ENCODE assay signal across 9 cellular contexts in the genomic region with DNA sequence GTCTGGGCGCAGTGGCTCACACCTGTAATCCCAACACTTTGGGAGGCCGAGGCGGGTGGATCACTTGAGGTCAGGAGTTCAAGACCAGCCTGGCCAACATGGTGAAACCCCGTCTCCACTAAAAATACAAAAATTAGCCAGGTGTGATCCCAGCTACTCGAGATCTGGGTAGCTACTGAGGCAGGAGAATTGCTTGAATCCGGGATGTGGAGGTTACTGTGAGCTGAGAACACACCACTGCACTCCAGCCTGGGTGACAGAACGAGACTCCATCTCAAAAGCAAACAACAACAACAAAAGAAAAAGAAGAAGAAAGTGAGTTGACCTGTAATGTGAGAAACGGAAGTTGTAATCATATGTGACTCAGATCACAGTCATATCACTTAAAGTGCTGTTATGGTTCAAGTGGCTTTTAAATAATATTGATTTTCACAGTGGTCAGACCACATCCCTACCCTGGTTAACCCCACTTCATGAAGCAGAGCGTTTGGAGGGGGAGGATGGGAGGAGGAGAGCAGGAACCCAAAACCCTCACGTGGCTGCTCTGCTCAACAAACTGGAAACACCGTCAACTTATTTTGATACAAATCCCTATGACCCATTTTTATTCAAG. TPM values are rescaled to one million over a fixed set of nuclear protein-coding genes. Genes with fewer than 3 reads are reported as not detected.
DNase-seq lines count a peak whose midpoint lies in the region; ATAC-seq and TF ChIP-seq lines count a peak whose summit lies in the region.
"Not testable (repeated sequence)": the region's sequence is repeated elsewhere in the genome, so short reads cannot be mapped to it uniquely, and the experiment has no call there.
"Had no signal": no experiment of that assay in that cellular context is flagged by ENCODE, and none has a peak within 500 bp of the region (broad histone marks: within the 10 kb centered on the region; RNA-seq: fewer than 3 reads in every experiment).

No MANE protein-coding gene starts in this region.

- not testable (repeated sequence) for H3K4me3 ChIP-seq in PC-3 (ENCODE audit: low read length); astrocyte of the spinal cord (ENCODE audit: low read depth, low read length); naive thymus-derived CD4-positive, alpha-beta T cell (ENCODE audit: low read length)

- intact Hi-C loops in PC-3 (cut with micrococcal nuclease): not testable (repeated sequence)
- intact Hi-C loops in naive thymus-derived CD4-positive, alpha-beta T cell (cut with micrococcal nuclease): loop anchor here in 1 of 2 donors (10.0 kb wide), 1 partner anchor 378 kb away; a partner anchor contains a TSS

- H3K9me2 ChIP-seq in PC-3 (replicated peaks; ENCODE audit: low read length): not testable (repeated sequence)

- CTCF ChIA-PET in PC-3 (lab: Charles Lee); naive thymus-derived CD4-positive, alpha-beta T cell (lab: Charles Lee): not testable (repeated sequence)

- H3K36me3 Mint-ChIP-seq in naive thymus-derived CD4-positive, alpha-beta T cell; stimulated activated effector memory CD8-positive, alpha-beta T cell treated with anti-CD3 and anti-CD28 coated beads, Interleukin-12 subunit alpha, Interleukin-12 subunit beta, amount 100 ng/mL, for 72 hours: not testable (repeated sequence)

- H3K4me3 Mint-ChIP-seq in naive thymus-derived CD4-positive, alpha-beta T cell: peak overlapping the region in 2 of 10 donors; percentile 4 to 47
- not testable (repeated sequence) for H3K4me3 Mint-ChIP-seq in stimulated activated effector memory CD8-positive, alpha-beta T cell treated with anti-CD3 and anti-CD28 coated beads, Interleukin-12 subunit alpha, Interleukin-12 subunit beta, amount 100 ng/mL, for 72 hours

- H3K4me1 ChIP-seq in PC-3 (ENCODE audit: insufficient read depth, low read length): peaks cover 13% of the 10 kb centered on the region
- H3K4me1 ChIP-seq in naive thymus-derived CD4-positive, alpha-beta T cell (ENCODE audit: control insufficient read depth in 2 of 2, insufficient read depth in 2 of 2, low read length in 2 of 2): peaks cover 0 to 11% of the 10 kb centered on the region in 2 donors

- H3K27me3 ChIP-seq in PC-3 (ENCODE audit: low read length); naive thymus-derived CD4-positive, alpha-beta T cell (ENCODE audit: control insufficient read depth in 2 of 2, insufficient read depth in 2 of 2, low read length in 2 of 2): not testable (repeated sequence)

- not testable (repeated sequence) for H2AFZ ChIP-seq in PC-3 (ENCODE audit: low read length)

- not testable (repeated sequence) for H4K20me1 ChIP-seq in PC-3 (ENCODE audit: low read length)

- not testable (repeated sequence) for TF ChIP-seq CTCF in PC-3 (conservative IDR thresholded peaks at IDR 0.05; ENCODE audit: low read depth, low read length); astrocyte of the spinal cord (IDR thresholded peaks at IDR 0.05; ENCODE audit: low read depth, low read length)

- H3F3A ChIP-seq in PC-3 (ENCODE audit: low read length, unreplicated experiment): not testable (repeated sequence)

- H3K27ac Mint-ChIP-seq in naive thymus-derived CD4-positive, alpha-beta T cell: peak overlapping the region in 3 of 9 donors; percentile 2 to 76 (median 17)
- peak overlapping the region; percentile 61 for H3K27ac Mint-ChIP-seq in stimulated activated effector memory CD8-positive, alpha-beta T cell treated with anti-CD3 and anti-CD28 coated beads, Interleukin-12 subunit alpha, Interleukin-12 subunit beta, amount 100 ng/mL, for 72 hours

- in situ Hi-C loops in astrocyte of the spinal cord (cut with HindIII; ENCODE audit: low sequenced_read_pairs): not testable (repeated sequence)

- H3K27me3 Mint-ChIP-seq in naive thymus-derived CD4-positive, alpha-beta T cell: peaks cover 27 to 52% (median 31%) of the 10 kb centered on the region in 5 donors

- H3K36me3 ChIP-seq in PC-3 (ENCODE audit: low read depth, low read length); naive thymus-derived CD4-positive, alpha-beta T cell (ENCODE audit: control insufficient read depth in 2 of 3, insufficient read depth in 3 of 3, low read length in 3 of 3): not testable (repeated sequence)

- POLR2A ChIA-PET in PC-3 (lab: Charles Lee; ENCODE audit: unreplicated experiment); naive thymus-derived CD4-positive, alpha-beta T cell (lab: Charles Lee): not testable (repeated sequence)

- not testable (repeated sequence) for H3K79me2 ChIP-seq in PC-3 (ENCODE audit: low read length)

- H3K9ac ChIP-seq in PC-3 (ENCODE audit: low read length): not testable (repeated sequence)

- not testable (repeated sequence) for H3K9me3 Mint-ChIP-seq in naive thymus-derived CD4-positive, alpha-beta T cell; stimulated activated effector memory CD8-positive, alpha-beta T cell treated with anti-CD3 and anti-CD28 coated beads, Interleukin-12 subunit alpha, Interleukin-12 subunit beta, amount 100 ng/mL, for 72 hours

- ATAC-seq in GM21825 (IDR thresholded peaks at IDR 0.05; ENCODE audit: unreplicated experiment) (peak; percentile 58), PC-3 (peak; percentile 81)
- ATAC-seq in naive thymus-derived CD4-positive, alpha-beta T cell: peak; percentile 86
- peak; percentile 98 for ATAC-seq in stimulated activated effector memory CD8-positive, alpha-beta T cell treated with anti-CD3 and anti-CD28 coated beads, Interleukin-12 subunit alpha, Interleukin-12 subunit beta, amount 100 ng/mL, for 72 hours

- H3K9me3 ChIP-seq in PC-3 (ENCODE audit: low read length); naive thymus-derived CD4-positive, alpha-beta T cell (ENCODE audit: control insufficient read depth in 2 of 3, low read length in 3 of 3): not testable (repeated sequence)

- DNase-seq in ELR (ENCODE audit: low read depth) (peak; percentile 83), M059J (ENCODE audit: low read depth) (peak; percentile 92), PC-3 (peak; percentile 88), astrocyte of the spinal cord (ENCODE audit: low read depth, low spot score) (peak; percentile 89)
- peak; percentile 60 to 73 for DNase-seq in activated CD4-positive, alpha-beta T cell treated with anti-CD3 and anti-CD28 coated beads, Interleukin-2, amount 50 U/mL, for 48 hours
- DNase-seq in naive thymus-derived CD4-positive, alpha-beta T cell: peak in 4 of 9 donors; percentile 5 to 64 (median 16)
- peak; percentile 49 to 85 for DNase-seq in stimulated activated effector memory CD8-positive, alpha-beta T cell treated with anti-CD3 and anti-CD28 coated beads, Interleukin-12 subunit alpha, Interleukin-12 subunit beta, amount 100 ng/mL, for 72 hours (ENCODE audit: low spot score in 2 of 2)

- H3K27ac ChIP-seq in PC-3 (ENCODE audit: low read length); naive thymus-derived CD4-positive, alpha-beta T cell (ENCODE audit: low read depth, low read length): not testable (repeated sequence)

- BruUV-seq in PC-3 (replicated peaks; lab: Mats Ljungman, UMichigan): not testable (repeated sequence)

- not testable (repeated sequence) for H3K4me1 Mint-ChIP-seq in naive thymus-derived CD4-positive, alpha-beta T cell
- H3K4me1 Mint-ChIP-seq in stimulated activated effector memory CD8-positive, alpha-beta T cell treated with anti-CD3 and anti-CD28 coated beads, Interleukin-12 subunit alpha, Interleukin-12 subunit beta, amount 100 ng/mL, for 72 hours: peaks cover 15% of the 10 kb centered on the region

- 0 out of 2 replicates have a peak overlapping the region, but pooled peaks have one; percentile 16 for H3K4me2 ChIP-seq in PC-3 (ENCODE audit: low read length)

RNA-seq across cellular contexts. Expression of a gene that starts 33.2 kb away (rescaled TPM):
- not detected in 2 replicates for total RNA-seq in M059J (2014; rRNA removed; shearing (Covaris generic))
- 0.77 TPM in 1 of 2 replicates, not detected in the other for total RNA-seq in PC-3 (2014; rRNA removed)
- total RNA-seq in naive thymus-derived CD4-positive, alpha-beta T cell: not detected
- not detected for polyA plus RNA-seq in naive thymus-derived CD4-positive, alpha-beta T cell
- polyA plus RNA-seq: neural cell had no signal

RNA-seq across cellular contexts. Expression of a gene that starts 34.1 kb away (rescaled TPM):
- total RNA-seq in M059J (2014; rRNA removed; shearing (Covaris generic)): not detected in 2 replicates
- total RNA-seq in PC-3 (2014; rRNA removed): not detected in 2 replicates
- not detected for total RNA-seq in naive thymus-derived CD4-positive, alpha-beta T cell
- polyA plus RNA-seq in naive thymus-derived CD4-positive, alpha-beta T cell: not detected
